ENCODE assay signal across 16 cellular contexts in genomic region chr10:46223626-46224413, GRCh38.
DNase-seq lines count a peak whose midpoint lies in the region; ATAC-seq, FAIRE-seq and TF ChIP-seq lines count a peak whose summit lies in the region.
"Had no signal": no experiment of that assay in that cellular context is flagged by ENCODE, and none has a peak within 500 bp of the region (broad histone marks: within the 10 kb centered on the region; RNA-seq: fewer than 3 reads in every experiment).

No MANE protein-coding gene starts in this region.

- TF ChIP-seq CTCF in coronary artery (IDR thresholded peaks at IDR 0.05) (no peak), upper lobe of left lung (IDR thresholded peaks at IDR 0.05) (no peak), D721Med (IDR thresholded peaks at IDR 0.05; ENCODE audit: insufficient read depth, missing control alignments) (no peak)

- H3K4me3 ChIP-seq in coronary artery: no peak overlapping the region
- no peak overlapping the region for H3K4me3 ChIP-seq in upper lobe of left lung
- H3K4me3 ChIP-seq: BLaER1 treated with 17β-estradiol and CSF1 and Interleukin-3, amounts not matched to agents 10 nM and 100 nM had no signal

- FAIRE-seq in D721Med (lab: Jason Lieb, UNC): no peak

- peaks cover 12% of the 10 kb centered on the region for H3K36me3 Mint-ChIP-seq in T-helper 2 cell treated with Interferon-gamma antibody and Interleukin-4, amounts not matched to agents 5 μg/mL and 100 μg/mL, for 36 hours (ENCODE audit: low read depth)

- no peaks in the 10 kb centered on the region for H3K36me3 ChIP-seq in upper lobe of left lung

- no peaks in the 10 kb centered on the region for H3K9me3 ChIP-seq in upper lobe of left lung

- intact Hi-C loops in cardiac septum (cut with DNase I) (no loop called here), left ventricle myocardium superior (cut with micrococcal nuclease) (no loop called here)

- H3K27me3 ChIP-seq in upper lobe of left lung: no peaks in the 10 kb centered on the region
- H3K27me3 ChIP-seq: BLaER1 treated with 17β-estradiol and CSF1 and Interleukin-3, amounts not matched to agents 10 nM and 100 nM had no signal

- H3K4me3 Mint-ChIP-seq in T-helper 2 cell treated with Interferon-gamma antibody and Interleukin-4, amounts not matched to agents 5 μg/mL and 100 μg/mL, for 36 hours: no peak overlapping the region

- TF ChIP-seq POLR2A in upper lobe of left lung (IDR thresholded peaks at IDR 0.05): no peak

- ATAC-seq in left ventricle myocardium superior (no peak), upper lobe of left lung (ENCODE audit: low FRiP score in 2 of 2) (no peak), GM21360 (IDR thresholded peaks at IDR 0.05; ENCODE audit: unreplicated experiment) (no peak)

- peak; percentile 3 for DNase-seq in T-helper 2 cell treated with Interferon-gamma antibody and Interleukin-4, amounts not matched to agents 5 μg/mL and 100 μg/mL, for 36 hours (ENCODE audit: low spot score)
- no peak for DNase-seq in T-helper 2 cell
- peak; percentile 67 for DNase-seq in cardiac septum (ENCODE audit: low spot score)
- DNase-seq in left ventricle myocardium superior: no peak
- DNase-seq in coronary artery (ENCODE audit: low spot score): peak; percentile 43
- DNase-seq in upper lobe of left lung: peak; percentile 12 to 27
- no peak for DNase-seq in D721Med (ENCODE audit: insufficient read length, low spot score)
- DNase-seq: H7, NCI-H146, NCI-H2081 treated with DMSO at 0.1 percent for 48 hours, NCI-H2227 treated with DMSO at 0.1 percent for 48 hours, NCI-H526 had no signal

- no peak for TF ChIP-seq EP300 in upper lobe of left lung (IDR thresholded peaks at IDR 0.05)

- H3K4me1 Mint-ChIP-seq in T-helper 2 cell treated with Interferon-gamma antibody and Interleukin-4, amounts not matched to agents 5 μg/mL and 100 μg/mL, for 36 hours (ENCODE audit: low read depth): peaks cover 5% of the 10 kb centered on the region

- no peaks in the 10 kb centered on the region for H3K27me3 Mint-ChIP-seq in T-helper 2 cell treated with Interferon-gamma antibody and Interleukin-4, amounts not matched to agents 5 μg/mL and 100 μg/mL, for 36 hours (ENCODE audit: low read depth)

- WGBS in upper lobe of left lung, 2 donors: 95 to 96% methylated on average over 7 to 10 of the region's 10 CpGs

- H3K9me3 Mint-ChIP-seq in T-helper 2 cell treated with Interferon-gamma antibody and Interleukin-4, amounts not matched to agents 5 μg/mL and 100 μg/mL, for 36 hours: no peaks in the 10 kb centered on the region

- peaks cover 0 to 4% (median 1%) of the 10 kb centered on the region in 4 donors for H3K4me1 ChIP-seq in upper lobe of left lung

- no peak overlapping the region for H3K27ac Mint-ChIP-seq in T-helper 2 cell treated with Interferon-gamma antibody and Interleukin-4, amounts not matched to agents 5 μg/mL and 100 μg/mL, for 36 hours

- H3K27ac ChIP-seq in coronary artery: no peak overlapping the region
- H3K27ac ChIP-seq in upper lobe of left lung: no peak overlapping the region
- H3K27ac ChIP-seq: 22Rv1; BLaER1 treated with 17β-estradiol and CSF1 and Interleukin-3, amounts not matched to agents 10 nM and 100 nM; RWPE1 had no signal

Comparison
In these comparisons a context has a peak if more than half of its experiments do, and no peak if none do; other contexts are left out.
1. DNase-seq: peak in T-helper 2 cell treated with Interferon-gamma antibody and Interleukin-4, amounts not matched to agents 5 μg/mL and 100 μg/mL, for 36 hours (single experiment), cardiac septum (single experiment), coronary artery (single experiment) and upper lobe of left lung (2 of 2); none in T-helper 2 cell (0 of 5), left ventricle myocardium superior (single experiment) and D721Med (single experiment).